18 cellular contexts compared by ENCODE assay signal in genomic region chr12:56616924-56617323, GRCh38. TPM values are rescaled to one million over a fixed set of nuclear protein-coding genes. Genes with fewer than 3 reads are reported as not detected.
A peak's percentile ranks its signal among the peaks of the same experiment; 100 is the strongest.
DNase-seq lines count a peak whose midpoint lies in the region; ATAC-seq and TF ChIP-seq lines count a peak whose summit lies in the region.
"Had no signal": no experiment of that assay in that cellular context is flagged by ENCODE, and none has a peak within 500 bp of the region (broad histone marks: within the 10 kb centered on the region; RNA-seq: fewer than 3 reads in every experiment).

No MANE protein-coding gene starts in this region.

- peaks cover 15% of the 10 kb centered on the region for H3K4me1 Mint-ChIP-seq in activated T-helper 17 cell treated with anti-CD3 and anti-CD28 coated beads, Interleukin-2, amount 50 U/mL, for 72 hours
- H3K4me1 Mint-ChIP-seq in stimulated activated memory B cell treated with anti-CD40 and anti-IgM and Interleukin-4, amounts not matched to agents 10 μg/mL and 1 μg/mL and 100 μg/mL, for 72 hours: peaks cover 27% of the 10 kb centered on the region

- TF ChIP-seq POLR2A in heart left ventricle (IDR thresholded peaks at IDR 0.05): no peak

- H3K27me3 ChIP-seq in heart left ventricle: no peaks in the 10 kb centered on the region
- H3K27me3 ChIP-seq in brain microvascular endothelial cell (replicated peaks): no peaks in the 10 kb centered on the region

- TF ChIP-seq CTCF in heart left ventricle (IDR thresholded peaks at IDR 0.05): no peak
- TF ChIP-seq CTCF in brain microvascular endothelial cell (IDR thresholded peaks at IDR 0.05; ENCODE audit: low read depth, low read length, missing control alignments): no peak

- ATAC-seq in activated naive CD4-positive, alpha-beta T cell treated with anti-CD3 and anti-CD28 coated beads, Interleukin-2, amount 50 U/mL, for 72 hours: no peak
- ATAC-seq in activated T-helper 17 cell treated with anti-CD3 and anti-CD28 coated beads, Interleukin-2, amount 50 U/mL, for 72 hours (replicated peaks): no peak
- peak; percentile 78 to 84 (median 82) for ATAC-seq in heart left ventricle
- no peak for ATAC-seq in stimulated activated memory B cell treated with anti-CD40 and anti-IgM and Interleukin-4, amounts not matched to agents 10 μg/mL and 1 μg/mL and 100 μg/mL, for 72 hours
- ATAC-seq: GM12878, HepG2 had no signal

- H3K27ac ChIP-seq in heart left ventricle: peak overlapping the region in 8 of 12 donors; percentile 23 to 80 (median 63)
- H3K27ac ChIP-seq in brain microvascular endothelial cell: no peak overlapping the region
- H3K27ac ChIP-seq: thoracic aorta had no signal

- H3K27me3 Mint-ChIP-seq in activated T-helper 17 cell treated with anti-CD3 and anti-CD28 coated beads, Interleukin-2, amount 50 U/mL, for 72 hours: no peaks in the 10 kb centered on the region
- no peaks in the 10 kb centered on the region for H3K27me3 Mint-ChIP-seq in stimulated activated memory B cell treated with anti-CD40 and anti-IgM and Interleukin-4, amounts not matched to agents 10 μg/mL and 1 μg/mL and 100 μg/mL, for 72 hours
- H3K27me3 Mint-ChIP-seq: CD4-positive, alpha-beta T cell had no signal

- H3K9me3 ChIP-seq in heart left ventricle: no peaks in the 10 kb centered on the region
- H3K9me3 ChIP-seq: thoracic aorta had no signal

- no peak overlapping the region for H3K4me3 Mint-ChIP-seq in activated T-helper 17 cell treated with anti-CD3 and anti-CD28 coated beads, Interleukin-2, amount 50 U/mL, for 72 hours
- no peak overlapping the region for H3K4me3 Mint-ChIP-seq in stimulated activated memory B cell treated with anti-CD40 and anti-IgM and Interleukin-4, amounts not matched to agents 10 μg/mL and 1 μg/mL and 100 μg/mL, for 72 hours
- H3K4me3 Mint-ChIP-seq: CD4-positive, alpha-beta T cell had no signal

- DNase-seq in activated naive CD4-positive, alpha-beta T cell treated with anti-CD3 and anti-CD28 coated beads, Interleukin-2, amount 50 U/mL, for 72 hours (ENCODE audit: low spot score in 2 of 2): no peak
- DNase-seq in activated naive CD4-positive, alpha-beta T cell treated with Interleukin-2 at 50 U/mL for 16 hours: no peak
- no peak for DNase-seq in heart left ventricle
- no peak for DNase-seq in HPDE6-E6E7 (ENCODE audit: extremely low spot score)
- no peak for DNase-seq in brain microvascular endothelial cell
- no peak for DNase-seq in NCI-H510A (lab: John Stamatoyannopoulos, UW)
- DNase-seq: activated CD8-positive, alpha-beta memory T cell treated with anti-CD3 and anti-CD28 coated beads for 24 hours; activated effector memory CD4-positive, alpha-beta T cell treated with Interleukin-2 at 50 U/mL for 16 hours; CD4-positive, alpha-beta T cell; H7; islet precursor cell; NCI-H1417; NCI-H524 treated with DMSO at 0.1 percent for 48 hours had no signal

- H3K36me3 ChIP-seq in heart left ventricle (peaks cover 6 to 99% (median 93%) of the 10 kb centered on the region in 9 donors), brain microvascular endothelial cell (replicated peaks) (peaks cover 73% of the 10 kb centered on the region)

- peaks cover 0 to 68% (median 29%) of the 10 kb centered on the region in 12 donors for H3K4me1 ChIP-seq in heart left ventricle

- intact Hi-C loops in heart left ventricle (cut with DNase I): no loop called here

- no peaks in the 10 kb centered on the region for H3K9me3 Mint-ChIP-seq in activated naive CD4-positive, alpha-beta T cell treated with anti-CD3 and anti-CD28 coated beads, Interleukin-2, amount 50 U/mL, for 72 hours
- H3K9me3 Mint-ChIP-seq in activated T-helper 17 cell treated with anti-CD3 and anti-CD28 coated beads, Interleukin-2, amount 50 U/mL, for 72 hours: no peaks in the 10 kb centered on the region
- no peaks in the 10 kb centered on the region for H3K9me3 Mint-ChIP-seq in stimulated activated memory B cell treated with anti-CD40 and anti-IgM and Interleukin-4, amounts not matched to agents 10 μg/mL and 1 μg/mL and 100 μg/mL, for 72 hours
- H3K9me3 Mint-ChIP-seq: CD4-positive, alpha-beta T cell had no signal

- in situ Hi-C loops in brain microvascular endothelial cell (cut with HindIII; ENCODE audit: low pct_ligation_motif_present, low sequenced_read_pairs): loop anchor here (25.0 kb wide), 1 partner anchor 105 kb away; the partner anchor contains the start of gene RBMS2

- peaks cover 8 to 9% of the 10 kb centered on the region in 2 donors for H3K36me3 Mint-ChIP-seq in activated naive CD4-positive, alpha-beta T cell treated with anti-CD3 and anti-CD28 coated beads, Interleukin-2, amount 50 U/mL, for 72 hours
- peaks cover 98% of the 10 kb centered on the region for H3K36me3 Mint-ChIP-seq in activated T-helper 17 cell treated with anti-CD3 and anti-CD28 coated beads, Interleukin-2, amount 50 U/mL, for 72 hours (ENCODE audit: low read depth)
- H3K36me3 Mint-ChIP-seq in stimulated activated memory B cell treated with anti-CD40 and anti-IgM and Interleukin-4, amounts not matched to agents 10 μg/mL and 1 μg/mL and 100 μg/mL, for 72 hours: peaks cover 57% of the 10 kb centered on the region

- H3K27ac Mint-ChIP-seq in activated naive CD4-positive, alpha-beta T cell treated with anti-CD3 and anti-CD28 coated beads, Interleukin-2, amount 50 U/mL, for 72 hours: peak overlapping the region; percentile 52 to 80
- peak overlapping the region; percentile 77 for H3K27ac Mint-ChIP-seq in activated T-helper 17 cell treated with anti-CD3 and anti-CD28 coated beads, Interleukin-2, amount 50 U/mL, for 72 hours
- H3K27ac Mint-ChIP-seq in stimulated activated memory B cell treated with anti-CD40 and anti-IgM and Interleukin-4, amounts not matched to agents 10 μg/mL and 1 μg/mL and 100 μg/mL, for 72 hours: peak overlapping the region; percentile 18
- H3K27ac Mint-ChIP-seq: CD4-positive, alpha-beta T cell had no signal

- H3K4me3 ChIP-seq in heart left ventricle (no peak overlapping the region), brain microvascular endothelial cell (ENCODE audit: low read depth, low read length) (no peak overlapping the region)
- H3K4me3 ChIP-seq: GM12878, thoracic aorta had no signal

RNA-seq across cellular contexts. Expression of gene BAZ2A, which starts 13.2 kb away (rescaled TPM):
- total RNA-seq in activated naive CD4-positive, alpha-beta T cell treated with anti-CD3 and anti-CD28 coated beads, Interleukin-2, amount 50 U/mL, for 72 hours: 100 to 1,000 TPM in 1 of 2 donors, 10 to 100 TPM in 1; 92.0 to 113 TPM
- total RNA-seq in activated T-helper 17 cell treated with anti-CD3 and anti-CD28 coated beads, Interleukin-2, amount 50 U/mL, for 72 hours: 100 to 1,000 TPM in 1 of 2 donors, 10 to 100 TPM in 1; 97.8 to 166 TPM
- total RNA-seq in heart left ventricle: 10 to 100 TPM; 28.0 to 71.5 (median 44.5) TPM
- 10 to 100 TPM; 25.2 to 34.1 TPM for polyA plus RNA-seq in heart left ventricle

RNA-seq across cellular contexts. Expression of gene ATP5F1B, which starts 28.9 kb away (rescaled TPM):
- total RNA-seq in activated naive CD4-positive, alpha-beta T cell treated with anti-CD3 and anti-CD28 coated beads, Interleukin-2, amount 50 U/mL, for 72 hours: 100 to 1,000 TPM; 788 to 897 TPM
- 100 to 1,000 TPM; 489 to 941 TPM for total RNA-seq in activated T-helper 17 cell treated with anti-CD3 and anti-CD28 coated beads, Interleukin-2, amount 50 U/mL, for 72 hours
- 1,000 to 10,000 TPM; 1,755 to 3,502 (median 2,732) TPM for total RNA-seq in heart left ventricle
- 1,000 to 10,000 TPM; 1,436 to 2,223 TPM for polyA plus RNA-seq in heart left ventricle

Comparison
In these comparisons a context has a peak if more than half of its experiments do, and no peak if none do; other contexts are left out.
1. ATAC-seq: peak in heart left ventricle (4 of 4); none in activated naive CD4-positive, alpha-beta T cell treated with anti-CD3 and anti-CD28 coated beads, Interleukin-2, amount 50 U/mL, for 72 hours (0 of 2), activated T-helper 17 cell treated with anti-CD3 and anti-CD28 coated beads, Interleukin-2, amount 50 U/mL, for 72 hours (single experiment) and stimulated activated memory B cell treated with anti-CD40 and anti-IgM and Interleukin-4, amounts not matched to agents 10 μg/mL and 1 μg/mL and 100 μg/mL, for 72 hours (single experiment).
2. H3K27ac Mint-ChIP-seq: peak in every context shown above with its lines; median percentile 77 in activated T-helper 17 cell treated with anti-CD3 and anti-CD28 coated beads, Interleukin-2, amount 50 U/mL, for 72 hours; 66 in activated naive CD4-positive, alpha-beta T cell treated with anti-CD3 and anti-CD28 coated beads, Interleukin-2, amount 50 U/mL, for 72 hours; 18 in stimulated activated memory B cell treated with anti-CD40 and anti-IgM and Interleukin-4, amounts not matched to agents 10 μg/mL and 1 μg/mL and 100 μg/mL, for 72 hours.